ENCODE assay signal across 8 cellular contexts in genomic region chr3:67109651-67110204, GRCh38.
DNase-seq lines count a peak whose midpoint lies in the region; ATAC-seq, FAIRE-seq and TF ChIP-seq lines count a peak whose summit lies in the region.

No MANE protein-coding gene starts in this region.

- ATAC-seq in right cardiac atrium: no peak
- ATAC-seq in GM19351 (IDR thresholded peaks at IDR 0.05; ENCODE audit: unreplicated experiment): no peak
- ATAC-seq in GM21576 (IDR thresholded peaks at IDR 0.05; ENCODE audit: unreplicated experiment): no peak

- H3K27me3 ChIP-seq in cardiac muscle cell: no peaks in the 10 kb centered on the region
- no peaks in the 10 kb centered on the region for H3K27me3 ChIP-seq in right cardiac atrium (ENCODE audit: control insufficient read depth, insufficient read depth)

- peak; percentile 70 for TF ChIP-seq CTCF in cardiac muscle cell (IDR thresholded peaks at IDR 0.05; ENCODE audit: low read depth, low read length)

- H3K4me1 ChIP-seq in cardiac muscle cell (ENCODE audit: low read depth) (peaks cover 4% of the 10 kb centered on the region), right cardiac atrium (ENCODE audit: control insufficient read depth, insufficient read depth, low read length) (no peaks in the 10 kb centered on the region)

- H3K36me3 ChIP-seq in cardiac muscle cell: no peaks in the 10 kb centered on the region

- no peak overlapping the region for H3K27ac ChIP-seq in cardiac muscle cell
- H3K27ac ChIP-seq in right cardiac atrium (ENCODE audit: low read length): no peak overlapping the region

- no peak overlapping the region for H3K4me3 ChIP-seq in cardiac muscle cell
- no peak overlapping the region for H3K4me3 ChIP-seq in right cardiac atrium (ENCODE audit: low read length)

- intact Hi-C loops in right cardiac atrium (cut with DNase I): loop anchor here in 3 of 4 donors (10.0 kb wide), 2 partner anchors 1775 to 1785 kb away; no protein-coding TSS in a partner anchor

- FAIRE-seq in endometrium (lab: Jason Lieb, UNC): peak; percentile 84

- DNase-seq in cardiac muscle cell (ENCODE audit: low read depth in 1 of 2, low spot score in 1 of 2) (peak; percentile 59 to 71), right cardiac atrium (no peak), NCI-H526 (lab: John Stamatoyannopoulos, UW) (peak; percentile 4 to 71), non-pigmented ciliary epithelial cell (ENCODE audit: low read depth) (peak; percentile 69), HuH-7.5 (ENCODE audit: low spot score) (no peak)

- WGBS in right cardiac atrium: 26% methylated on average over 3 of the region's 3 CpGs

- H3K9me3 ChIP-seq in cardiac muscle cell (ENCODE audit: low read depth): no peaks in the 10 kb centered on the region
- no peaks in the 10 kb centered on the region for H3K9me3 ChIP-seq in right cardiac atrium (ENCODE audit: control insufficient read depth, low read length)

Comparison
In these comparisons a context has a peak if more than half of its experiments do, and no peak if none do; other contexts are left out.
1. DNase-seq: peak in cardiac muscle cell (2 of 2), NCI-H526 (2 of 2) and non-pigmented ciliary epithelial cell (single experiment); none in right cardiac atrium (0 of 3) and HuH-7.5 (single experiment).